1 cellular context compared by ENCODE assay signal in the genomic region with DNA sequence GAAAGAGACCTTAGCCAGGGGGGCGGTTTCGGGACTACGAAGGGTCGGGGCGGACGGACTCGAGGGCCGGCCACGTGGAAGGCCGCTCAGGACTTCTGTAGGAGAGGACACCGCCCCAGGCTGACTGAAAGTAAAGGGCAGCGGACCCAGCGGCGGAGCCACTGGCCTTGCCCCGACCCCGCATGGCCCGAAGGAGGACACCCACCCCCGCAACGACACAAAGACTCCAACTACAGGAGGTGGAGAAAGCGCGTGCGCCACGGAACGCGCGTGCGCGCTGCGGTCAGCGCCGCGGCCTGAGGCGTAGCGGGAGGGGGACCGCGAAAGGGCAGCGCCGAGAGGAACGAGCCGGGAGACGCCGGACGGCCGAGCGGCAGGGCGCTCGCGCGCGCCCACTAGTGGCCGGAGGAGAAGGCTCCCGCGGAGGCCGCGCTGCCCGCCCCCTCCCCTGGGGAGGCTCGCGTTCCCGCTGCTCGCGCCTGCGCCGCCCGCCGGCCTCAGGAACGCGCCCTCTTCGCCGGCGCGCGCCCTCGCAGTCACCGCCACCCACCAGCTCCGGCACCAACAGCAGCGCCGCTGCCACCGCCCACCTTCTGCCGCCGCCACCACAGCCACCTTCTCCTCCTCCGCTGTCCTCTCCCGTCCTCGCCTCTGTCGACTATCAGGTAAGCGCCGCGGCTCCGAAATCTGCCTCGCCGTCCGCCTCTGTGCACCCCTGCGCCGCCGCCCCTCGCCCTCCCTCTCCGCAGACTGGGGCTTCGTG.
A peak's percentile ranks its signal among the peaks of the same experiment; 100 is the strongest.
TF ChIP-seq lines count a peak whose summit lies in the region.

A gene (plus strand): TSS at position 533 of the 763 bp plus-strand sequence. CDS start 67,784 bp downstream, outside the sequence.

TF ChIP-seq in HepG2, 621 proteins besides CTCF, POLR2A, EP300 and RAD21 (continued from another document and continues in another):
- TF ChIP-seq, protein P1, sequence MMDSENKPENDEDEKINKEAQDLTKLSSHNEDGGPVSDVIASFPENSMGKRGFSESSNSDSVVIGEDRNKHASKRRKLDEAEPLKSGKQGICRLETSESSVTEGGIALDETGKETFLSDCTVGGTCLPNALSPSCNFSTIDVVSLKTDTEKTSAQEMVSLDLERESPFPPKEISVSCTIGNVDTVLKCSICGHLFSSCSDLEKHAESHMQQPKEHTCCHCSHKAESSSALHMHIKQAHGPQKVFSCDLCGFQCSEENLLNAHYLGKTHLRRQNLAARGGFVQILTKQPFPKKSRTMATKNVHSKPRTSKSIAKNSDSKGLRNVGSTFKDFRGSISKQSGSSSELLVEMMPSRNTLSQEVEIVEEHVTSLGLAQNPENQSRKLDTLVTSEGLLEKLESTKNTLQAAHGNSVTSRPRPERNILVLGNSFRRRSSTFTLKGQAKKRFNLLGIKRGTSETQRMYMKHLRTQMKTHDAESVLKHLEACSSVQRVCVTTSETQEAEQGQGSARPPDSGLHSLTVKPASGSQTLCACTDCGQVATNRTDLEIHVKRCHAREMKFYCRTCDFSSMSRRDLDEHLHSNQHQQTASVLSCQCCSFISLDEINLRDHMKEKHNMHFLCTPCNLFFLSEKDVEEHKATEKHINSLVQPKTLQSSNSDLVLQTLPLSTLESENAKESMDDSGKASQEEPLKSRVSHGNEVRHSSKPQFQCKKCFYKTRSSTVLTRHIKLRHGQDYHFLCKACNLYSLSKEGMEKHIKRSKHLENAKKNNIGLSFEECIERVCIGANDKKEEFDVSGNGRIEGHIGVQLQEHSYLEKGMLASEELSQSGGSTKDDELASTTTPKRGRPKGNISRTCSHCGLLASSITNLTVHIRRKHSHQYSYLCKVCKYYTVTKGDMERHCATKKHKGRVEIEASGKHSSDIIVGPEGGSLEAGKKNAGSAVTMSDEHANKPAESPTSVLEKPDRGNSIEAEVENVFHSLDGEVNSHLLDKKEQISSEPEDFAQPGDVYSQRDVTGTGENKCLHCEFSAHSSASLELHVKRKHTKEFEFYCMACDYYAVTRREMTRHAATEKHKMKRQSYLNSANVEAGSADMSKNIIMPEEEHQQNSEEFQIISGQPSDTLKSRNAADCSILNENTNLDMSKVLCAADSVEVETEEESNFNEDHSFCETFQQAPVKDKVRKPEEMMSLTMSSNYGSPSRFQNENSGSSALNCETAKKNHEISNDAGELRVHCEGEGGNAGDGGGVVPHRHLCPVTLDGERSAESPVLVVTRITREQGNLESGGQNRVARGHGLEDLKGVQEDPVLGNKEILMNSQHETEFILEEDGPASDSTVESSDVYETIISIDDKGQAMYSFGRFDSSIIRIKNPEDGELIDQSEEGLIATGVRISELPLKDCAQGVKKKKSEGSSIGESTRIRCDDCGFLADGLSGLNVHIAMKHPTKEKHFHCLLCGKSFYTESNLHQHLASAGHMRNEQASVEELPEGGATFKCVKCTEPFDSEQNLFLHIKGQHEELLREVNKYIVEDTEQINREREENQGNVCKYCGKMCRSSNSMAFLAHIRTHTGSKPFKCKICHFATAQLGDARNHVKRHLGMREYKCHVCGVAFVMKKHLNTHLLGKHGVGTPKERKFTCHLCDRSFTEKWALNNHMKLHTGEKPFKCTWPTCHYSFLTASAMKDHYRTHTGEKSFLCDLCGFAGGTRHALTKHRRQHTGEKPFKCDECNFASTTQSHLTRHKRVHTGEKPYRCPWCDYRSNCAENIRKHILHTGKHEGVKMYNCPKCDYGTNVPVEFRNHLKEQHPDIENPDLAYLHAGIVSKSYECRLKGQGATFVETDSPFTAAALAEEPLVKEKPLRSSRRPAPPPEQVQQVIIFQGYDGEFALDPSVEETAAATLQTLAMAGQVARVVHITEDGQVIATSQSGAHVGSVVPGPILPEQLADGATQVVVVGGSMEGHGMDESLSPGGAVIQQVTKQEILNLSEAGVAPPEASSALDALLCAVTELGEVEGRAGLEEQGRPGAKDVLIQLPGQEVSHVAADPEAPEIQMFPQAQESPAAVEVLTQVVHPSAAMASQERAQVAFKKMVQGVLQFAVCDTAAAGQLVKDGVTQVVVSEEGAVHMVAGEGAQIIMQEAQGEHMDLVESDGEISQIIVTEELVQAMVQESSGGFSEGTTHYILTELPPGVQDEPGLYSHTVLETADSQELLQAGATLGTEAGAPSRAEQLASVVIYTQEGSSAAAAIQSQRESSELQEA (CRISPR knock-in tag; IDR thresholded peaks at IDR 0.05; ENCODE audit: not compliant biosample characterization): peak; percentile 32
- TF ChIP-seq ZNF776 (CRISPR knock-in tag; IDR thresholded peaks at IDR 0.05) (peak; percentile 79), ZFAT (CRISPR knock-in tag; conservative IDR thresholded peaks at IDR 0.05) (no peak), FIP1L1 (IDR thresholded peaks at IDR 0.05; ENCODE audit: borderline replicate concordance, insufficient read depth, low read depth, low read length) (no peak), CBX2 (IDR thresholded peaks at IDR 0.05; ENCODE audit: low read depth, low read length) (no peak), CBX2 (CRISPR knock-in tag; IDR thresholded peaks at IDR 0.05; ENCODE audit: low read depth) (no peak), RFX5 (IDR thresholded peaks at IDR 0.05; ENCODE audit: low read depth, low read length) (0 out of 2 replicates have a peak, but pooled peaks have one; percentile 32), ZNF660 (CRISPR knock-in tag; IDR thresholded peaks at IDR 0.05; ENCODE audit: borderline replicate concordance, low read depth) (no peak), HOXA3 (CRISPR knock-in tag; IDR thresholded peaks at IDR 0.05) (peak; percentile 91), ARNT (IDR thresholded peaks at IDR 0.05) (no peak), HNF4G (IDR thresholded peaks at IDR 0.05; ENCODE audit: borderline replicate concordance, low read depth, low read length) (no peak), HNF4G (CRISPR knock-in tag; IDR thresholded peaks at IDR 0.05; ENCODE audit: borderline replicate concordance, low read depth) (peak; percentile 59; the same call in 1 of the 2 replicates), NFYB (CRISPR knock-in tag; IDR thresholded peaks at IDR 0.05) (peak; percentile 33), HDAC1 (CRISPR knock-in tag; IDR thresholded peaks at IDR 0.05) (peak; percentile 67; the same call in 1 of the 2 replicates), ZFP62 (CRISPR knock-in tag; IDR thresholded peaks at IDR 0.05) (0 out of 2 replicates have a peak, but pooled peaks have one; percentile 14), FOSL1 (CRISPR knock-in tag; IDR thresholded peaks at IDR 0.05; ENCODE audit: borderline replicate concordance) (no peak), ZNF724P (CRISPR knock-in tag; IDR thresholded peaks at IDR 0.05; ENCODE audit: borderline replicate concordance) (no peak), TOE1 (CRISPR knock-in tag; IDR thresholded peaks at IDR 0.05) (no peak), ZNF121 (CRISPR knock-in tag; IDR thresholded peaks at IDR 0.05) (no peak)
- TF ChIP-seq, protein P2, sequence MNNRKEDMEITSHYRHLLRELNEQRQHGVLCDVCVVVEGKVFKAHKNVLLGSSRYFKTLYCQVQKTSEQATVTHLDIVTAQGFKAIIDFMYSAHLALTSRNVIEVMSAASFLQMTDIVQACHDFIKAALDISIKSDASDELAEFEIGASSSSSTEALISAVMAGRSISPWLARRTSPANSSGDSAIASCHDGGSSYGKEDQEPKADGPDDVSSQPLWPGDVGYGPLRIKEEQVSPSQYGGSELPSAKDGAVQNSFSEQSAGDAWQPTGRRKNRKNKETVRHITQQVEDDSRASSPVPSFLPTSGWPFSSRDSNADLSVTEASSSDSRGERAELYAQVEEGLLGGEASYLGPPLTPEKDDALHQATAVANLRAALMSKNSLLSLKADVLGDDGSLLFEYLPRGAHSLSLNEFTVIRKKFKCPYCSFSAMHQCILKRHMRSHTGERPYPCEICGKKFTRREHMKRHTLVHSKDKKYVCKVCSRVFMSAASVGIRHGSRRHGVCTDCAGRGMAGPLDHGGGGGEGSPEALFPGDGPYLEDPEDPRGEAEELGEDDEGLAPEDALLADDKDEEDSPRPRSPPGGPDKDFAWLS (CRISPR knock-in tag; IDR thresholded peaks at IDR 0.05; ENCODE audit: borderline replicate concordance): no peak
- TF ChIP-seq, protein P3, sequence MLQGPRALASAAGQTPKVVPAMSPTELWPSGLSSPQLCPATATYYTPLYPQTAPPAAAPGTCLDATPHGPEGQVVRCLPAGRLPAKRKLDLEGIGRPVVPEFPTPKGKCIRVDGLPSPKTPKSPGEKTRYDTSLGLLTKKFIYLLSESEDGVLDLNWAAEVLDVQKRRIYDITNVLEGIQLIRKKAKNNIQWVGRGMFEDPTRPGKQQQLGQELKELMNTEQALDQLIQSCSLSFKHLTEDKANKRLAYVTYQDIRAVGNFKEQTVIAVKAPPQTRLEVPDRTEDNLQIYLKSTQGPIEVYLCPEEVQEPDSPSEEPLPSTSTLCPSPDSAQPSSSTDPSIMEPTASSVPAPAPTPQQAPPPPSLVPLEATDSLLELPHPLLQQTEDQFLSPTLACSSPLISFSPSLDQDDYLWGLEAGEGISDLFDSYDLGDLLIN (CRISPR knock-in tag; IDR thresholded peaks at IDR 0.05; ENCODE audit: borderline replicate concordance): 0 out of 2 replicates have a peak, but pooled peaks have one; percentile 68
- TF ChIP-seq, protein P4, sequence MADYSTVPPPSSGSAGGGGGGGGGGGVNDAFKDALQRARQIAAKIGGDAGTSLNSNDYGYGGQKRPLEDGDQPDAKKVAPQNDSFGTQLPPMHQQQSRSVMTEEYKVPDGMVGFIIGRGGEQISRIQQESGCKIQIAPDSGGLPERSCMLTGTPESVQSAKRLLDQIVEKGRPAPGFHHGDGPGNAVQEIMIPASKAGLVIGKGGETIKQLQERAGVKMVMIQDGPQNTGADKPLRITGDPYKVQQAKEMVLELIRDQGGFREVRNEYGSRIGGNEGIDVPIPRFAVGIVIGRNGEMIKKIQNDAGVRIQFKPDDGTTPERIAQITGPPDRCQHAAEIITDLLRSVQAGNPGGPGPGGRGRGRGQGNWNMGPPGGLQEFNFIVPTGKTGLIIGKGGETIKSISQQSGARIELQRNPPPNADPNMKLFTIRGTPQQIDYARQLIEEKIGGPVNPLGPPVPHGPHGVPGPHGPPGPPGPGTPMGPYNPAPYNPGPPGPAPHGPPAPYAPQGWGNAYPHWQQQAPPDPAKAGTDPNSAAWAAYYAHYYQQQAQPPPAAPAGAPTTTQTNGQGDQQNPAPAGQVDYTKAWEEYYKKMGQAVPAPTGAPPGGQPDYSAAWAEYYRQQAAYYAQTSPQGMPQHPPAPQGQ (CRISPR knock-in tag; IDR thresholded peaks at IDR 0.05; ENCODE audit: borderline replicate concordance): no peak
- TF ChIP-seq, protein P5, sequence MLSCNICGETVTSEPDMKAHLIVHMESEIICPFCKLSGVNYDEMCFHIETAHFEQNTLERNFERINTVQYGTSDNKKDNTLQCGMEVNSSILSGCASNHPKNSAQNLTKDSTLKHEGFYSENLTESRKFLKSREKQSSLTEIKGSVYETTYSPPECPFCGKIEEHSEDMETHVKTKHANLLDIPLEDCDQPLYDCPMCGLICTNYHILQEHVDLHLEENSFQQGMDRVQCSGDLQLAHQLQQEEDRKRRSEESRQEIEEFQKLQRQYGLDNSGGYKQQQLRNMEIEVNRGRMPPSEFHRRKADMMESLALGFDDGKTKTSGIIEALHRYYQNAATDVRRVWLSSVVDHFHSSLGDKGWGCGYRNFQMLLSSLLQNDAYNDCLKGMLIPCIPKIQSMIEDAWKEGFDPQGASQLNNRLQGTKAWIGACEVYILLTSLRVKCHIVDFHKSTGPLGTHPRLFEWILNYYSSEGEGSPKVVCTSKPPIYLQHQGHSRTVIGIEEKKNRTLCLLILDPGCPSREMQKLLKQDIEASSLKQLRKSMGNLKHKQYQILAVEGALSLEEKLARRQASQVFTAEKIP (CRISPR knock-in tag; IDR thresholded peaks at IDR 0.05; ENCODE audit: borderline replicate concordance): no peak
- TF ChIP-seq, protein P6, sequence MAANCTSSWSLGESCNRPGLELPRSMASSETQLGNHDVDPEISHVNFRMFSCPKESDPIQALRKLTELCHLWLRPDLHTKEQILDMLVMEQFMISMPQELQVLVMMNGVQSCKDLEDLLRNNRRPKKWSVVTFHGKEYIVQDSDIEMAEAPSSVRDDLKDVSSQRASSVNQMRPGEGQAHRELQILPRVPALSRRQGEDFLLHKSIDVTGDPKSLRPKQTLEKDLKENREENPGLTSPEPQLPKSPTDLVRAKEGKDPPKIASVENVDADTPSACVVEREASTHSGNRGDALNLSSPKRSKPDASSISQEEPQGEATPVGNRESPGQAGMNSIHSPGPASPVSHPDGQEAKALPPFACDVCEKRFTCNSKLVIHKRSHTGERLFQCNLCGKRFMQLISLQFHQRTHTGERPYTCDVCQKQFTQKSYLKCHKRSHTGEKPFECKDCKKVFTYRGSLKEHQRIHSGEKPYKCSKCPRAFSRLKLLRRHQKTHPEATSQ (CRISPR knock-in tag; IDR thresholded peaks at IDR 0.05; ENCODE audit: borderline replicate concordance): no peak
- TF ChIP-seq, protein P7, sequence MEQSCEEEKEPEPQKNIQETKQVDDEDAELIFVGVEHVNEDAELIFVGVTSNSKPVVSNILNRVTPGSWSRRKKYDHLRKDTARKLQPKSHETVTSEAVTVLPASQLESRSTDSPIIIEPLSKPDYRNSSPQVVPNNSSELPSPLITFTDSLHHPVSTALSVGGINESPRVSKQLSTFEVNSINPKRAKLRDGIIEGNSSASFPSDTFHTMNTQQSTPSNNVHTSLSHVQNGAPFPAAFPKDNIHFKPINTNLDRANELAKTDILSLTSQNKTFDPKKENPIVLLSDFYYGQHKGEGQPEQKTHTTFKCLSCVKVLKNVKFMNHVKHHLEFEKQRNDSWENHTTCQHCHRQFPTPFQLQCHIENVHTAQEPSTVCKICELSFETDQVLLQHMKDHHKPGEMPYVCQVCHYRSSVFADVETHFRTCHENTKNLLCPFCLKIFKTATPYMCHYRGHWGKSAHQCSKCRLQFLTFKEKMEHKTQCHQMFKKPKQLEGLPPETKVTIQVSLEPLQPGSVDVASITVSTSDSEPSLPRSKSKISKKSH (CRISPR knock-in tag; IDR thresholded peaks at IDR 0.05; ENCODE audit: borderline replicate concordance): 0 out of 2 replicates have a peak, but pooled peaks have one; percentile 18
- TF ChIP-seq, protein P8, sequence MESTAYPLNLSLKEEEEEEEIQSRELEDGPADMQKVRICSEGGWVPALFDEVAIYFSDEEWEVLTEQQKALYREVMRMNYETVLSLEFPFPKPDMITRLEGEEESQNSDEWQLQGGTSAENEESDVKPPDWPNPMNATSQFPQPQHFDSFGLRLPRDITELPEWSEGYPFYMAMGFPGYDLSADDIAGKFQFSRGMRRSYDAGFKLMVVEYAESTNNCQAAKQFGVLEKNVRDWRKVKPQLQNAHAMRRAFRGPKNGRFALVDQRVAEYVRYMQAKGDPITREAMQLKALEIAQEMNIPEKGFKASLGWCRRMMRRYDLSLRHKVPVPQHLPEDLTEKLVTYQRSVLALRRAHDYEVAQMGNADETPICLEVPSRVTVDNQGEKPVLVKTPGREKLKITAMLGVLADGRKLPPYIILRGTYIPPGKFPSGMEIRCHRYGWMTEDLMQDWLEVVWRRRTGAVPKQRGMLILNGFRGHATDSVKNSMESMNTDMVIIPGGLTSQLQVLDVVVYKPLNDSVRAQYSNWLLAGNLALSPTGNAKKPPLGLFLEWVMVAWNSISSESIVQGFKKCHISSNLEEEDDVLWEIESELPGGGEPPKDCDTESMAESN (CRISPR knock-in tag; conservative IDR thresholded peaks at IDR 0.05): no peak
- TF ChIP-seq, protein P9, sequence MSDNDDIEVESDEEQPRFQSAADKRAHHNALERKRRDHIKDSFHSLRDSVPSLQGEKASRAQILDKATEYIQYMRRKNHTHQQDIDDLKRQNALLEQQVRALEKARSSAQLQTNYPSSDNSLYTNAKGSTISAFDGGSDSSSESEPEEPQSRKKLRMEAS (IDR thresholded peaks at IDR 0.05): peak; percentile 90
